ENCODE assay signal across 8 cellular contexts in genomic region chr4:87298362-87298761, GRCh38. TPM values are rescaled to one million over a fixed set of nuclear protein-coding genes. Genes with fewer than 3 reads are reported as not detected.
"Had no signal": no experiment of that assay in that cellular context is flagged by ENCODE, and none has a peak within 500 bp of the region (broad histone marks: within the 10 kb centered on the region; RNA-seq: fewer than 3 reads in every experiment).

No MANE protein-coding gene starts in this region.

- H3K27ac ChIP-seq: KMS-11 had no signal

- DNase-seq: GOT3, H9, HCEC 1CT, IMR-90, KBM-7 had no signal

- H3K4me1 Mint-ChIP-seq: H9 had no signal

- H3K4me3 Mint-ChIP-seq: H9 had no signal

- H3K9ac ChIP-seq: KMS-11 had no signal

- H3K4me2 ChIP-seq: KMS-11 had no signal

- H3K27ac Mint-ChIP-seq: H9 had no signal

- FAIRE-seq: HTR-8/SVneo had no signal

RNA-seq across cellular contexts. Expression of gene HSD17B13, which starts 24.3 kb away (rescaled TPM):
- total RNA-seq: H9, HT-29, IMR-90 had no signal
- polyA plus RNA-seq: IMR-90 had no signal
